In genomic region chr18:3367491-3368091, GRCh38 we compare ENCODE assay signal across 18 cellular contexts.
DNase-seq lines count a peak whose midpoint lies in the region; ATAC-seq and TF ChIP-seq lines count a peak whose summit lies in the region.
"Had no signal": no experiment of that assay in that cellular context is flagged by ENCODE, and none has a peak within 500 bp of the region (broad histone marks: within the 10 kb centered on the region; RNA-seq: fewer than 3 reads in every experiment).

No MANE protein-coding gene starts in this region.

- peaks cover 28% of the 10 kb centered on the region for H3K4me1 ChIP-seq in skeletal muscle satellite cell (ENCODE audit: control insufficient read depth, insufficient read depth, low read length)
- H3K4me1 ChIP-seq in thyroid gland = no peaks in the 10 kb centered on the region
- H3K4me1 ChIP-seq: heart right ventricle, psoas muscle, transverse colon had no signal

- POLR2A ChIA-PET in naive thymus-derived CD8-positive, alpha-beta T cell (lab: Charles Lee) = no interaction called here

- H3K4me3 Mint-ChIP-seq in naive thymus-derived CD8-positive, alpha-beta T cell = no peak overlapping the region
- H3K4me3 Mint-ChIP-seq: activated naive CD4-positive, alpha-beta T cell treated with anti-CD3 and anti-CD28 coated beads, Interleukin-2, amount 10 ng/mL, durations not matched to agents 7 days and 5 days; T-helper 1 cell treated with Interleukin-12 subunit alpha and Interleukin-12 subunit beta and Interleukin-4 antibody, amounts not matched to agents 30 μg/mL and 1 μg/mL, for 36 hours had no signal

- intact Hi-C loops in thyroid gland (cut with DNase I) = no loop called here

- TF ChIP-seq CTCF in fibroblast of the aortic adventitia (IDR thresholded peaks at IDR 0.05; ENCODE audit: insufficient read depth, low read length) (peak; percentile 7), thyroid gland (IDR thresholded peaks at IDR 0.05) (no peak)

- ATAC-seq in naive thymus-derived CD8-positive, alpha-beta T cell = no peak
- ATAC-seq: activated CD4-positive, CD25-positive, alpha-beta regulatory T cell treated with anti-CD3 and anti-CD28 coated beads, Interleukin-2, amount 50 U/mL, for 24 hours; heart right ventricle; psoas muscle had no signal

- DNase-seq in HS-27A (ENCODE audit: low read depth) = peak; percentile 64
- peak; percentile 47 for DNase-seq in SW480 (ENCODE audit: low spot score)
- peak; percentile 74 for DNase-seq in fibroblast of the aortic adventitia (ENCODE audit: low read depth)
- DNase-seq in naive thymus-derived CD8-positive, alpha-beta T cell = no peak
- DNase-seq in thyroid gland = no peak
- no peak for DNase-seq in NCI-H1105 (lab: John Stamatoyannopoulos, UW)
- DNase-seq: activated CD8-positive, alpha-beta memory T cell treated with anti-CD3 and anti-CD28 coated beads, Interleukin-2, amount 50 U/mL, for 4 hours; activated naive CD4-positive, alpha-beta T cell treated with anti-CD3 and anti-CD28 coated beads, Interleukin-2, amount 10 ng/mL, durations not matched to agents 7 days and 5 days; central memory CD4-positive, alpha-beta T cell; heart right ventricle; NCI-H146; NCI-H510A; OCI-M1; psoas muscle; transverse colon had no signal

- H3K36me3 Mint-ChIP-seq in naive thymus-derived CD8-positive, alpha-beta T cell = no peaks in the 10 kb centered on the region
- H3K36me3 Mint-ChIP-seq: activated naive CD4-positive, alpha-beta T cell treated with anti-CD3 and anti-CD28 coated beads, Interleukin-2, amount 10 ng/mL, durations not matched to agents 7 days and 5 days had no signal

- H3K27me3 ChIP-seq in skeletal muscle satellite cell (ENCODE audit: control insufficient read depth, insufficient read depth, low read length) = no peaks in the 10 kb centered on the region
- H3K27me3 ChIP-seq in thyroid gland = no peaks in the 10 kb centered on the region
- H3K27me3 ChIP-seq: heart right ventricle, transverse colon had no signal

- peaks cover 0 to 10% (median 4%) of the 10 kb centered on the region in 5 donors for H3K27me3 Mint-ChIP-seq in naive thymus-derived CD8-positive, alpha-beta T cell

- H3K36me3 ChIP-seq in skeletal muscle satellite cell (ENCODE audit: insufficient read depth, low read length) (no peaks in the 10 kb centered on the region), thyroid gland (no peaks in the 10 kb centered on the region)
- H3K36me3 ChIP-seq: heart right ventricle, transverse colon had no signal

- peaks cover 0 to 4% (median 0%) of the 10 kb centered on the region in 9 donors for H3K9me3 Mint-ChIP-seq in naive thymus-derived CD8-positive, alpha-beta T cell
- H3K9me3 Mint-ChIP-seq: activated naive CD4-positive, alpha-beta T cell treated with anti-CD3 and anti-CD28 coated beads, Interleukin-2, amount 10 ng/mL, durations not matched to agents 7 days and 5 days; T-helper 1 cell treated with Interleukin-12 subunit alpha and Interleukin-12 subunit beta and Interleukin-4 antibody, amounts not matched to agents 30 μg/mL and 1 μg/mL, for 36 hours had no signal

- peak overlapping the region; percentile 79 for H3K4me2 ChIP-seq in skeletal muscle satellite cell (ENCODE audit: low read length)

- no peak for TF ChIP-seq POLR2A in thyroid gland (IDR thresholded peaks at IDR 0.05)

- H3K4me3 ChIP-seq in fibroblast of the aortic adventitia (ENCODE audit: low read depth, low read length) (no peak overlapping the region), skeletal muscle satellite cell (ENCODE audit: low read length) (peak overlapping the region; percentile 50), thyroid gland (replicated peaks in 1 of 3) (no peak overlapping the region)
- H3K4me3 ChIP-seq: heart right ventricle, psoas muscle, transverse colon had no signal

- H3K9me3 ChIP-seq in skeletal muscle satellite cell (replicated peaks; ENCODE audit: low read length) (no peaks in the 10 kb centered on the region), thyroid gland (no peaks in the 10 kb centered on the region)
- H3K9me3 ChIP-seq: heart right ventricle, psoas muscle, transverse colon had no signal

- WGBS in thyroid gland, 2 donors = 81 to 85% methylated on average over 5 of the region's 5 CpGs

- H3K27ac ChIP-seq in thyroid gland = no peak overlapping the region
- H3K27ac ChIP-seq: heart right ventricle, psoas muscle, transverse colon had no signal

- H3K9ac ChIP-seq in skeletal muscle satellite cell (ENCODE audit: low read depth, low read length) = peak overlapping the region; percentile 82

- no peak overlapping the region for H3K27ac Mint-ChIP-seq in naive thymus-derived CD8-positive, alpha-beta T cell
- H3K27ac Mint-ChIP-seq: activated naive CD4-positive, alpha-beta T cell treated with anti-CD3 and anti-CD28 coated beads, Interleukin-2, amount 10 ng/mL, durations not matched to agents 7 days and 5 days; T-helper 1 cell treated with Interleukin-12 subunit alpha and Interleukin-12 subunit beta and Interleukin-4 antibody, amounts not matched to agents 30 μg/mL and 1 μg/mL, for 36 hours had no signal

- no peaks in the 10 kb centered on the region for H3K4me1 Mint-ChIP-seq in naive thymus-derived CD8-positive, alpha-beta T cell
- H3K4me1 Mint-ChIP-seq: activated naive CD4-positive, alpha-beta T cell treated with anti-CD3 and anti-CD28 coated beads, Interleukin-2, amount 10 ng/mL, durations not matched to agents 7 days and 5 days had no signal

Comparison
In these comparisons a context has a peak if more than half of its experiments do, and no peak if none do; other contexts are left out.
1. DNase-seq: peak in HS-27A (single experiment), SW480 (single experiment) and fibroblast of the aortic adventitia (single experiment); none in naive thymus-derived CD8-positive, alpha-beta T cell (0 of 10), thyroid gland (0 of 2) and NCI-H1105 (single experiment).